In the genomic region with DNA sequence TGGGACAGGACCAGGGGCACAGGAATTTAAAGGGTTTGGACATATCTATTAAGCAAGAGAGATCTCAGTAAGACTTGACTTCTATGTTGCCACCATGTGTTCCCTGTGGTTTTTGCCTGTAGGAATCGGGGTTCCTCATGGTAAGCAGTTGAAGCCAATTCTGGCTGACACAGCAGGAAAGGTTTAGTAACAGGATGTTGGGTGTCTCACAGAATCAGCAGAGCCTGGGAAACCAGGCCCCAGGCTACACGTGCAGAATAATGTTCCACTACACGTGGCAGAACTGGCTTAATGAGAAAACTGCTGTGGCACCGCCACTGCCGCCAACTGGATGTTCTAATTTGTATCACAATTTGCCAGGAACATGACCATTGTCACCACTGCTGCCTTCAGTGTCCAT, we compare ENCODE assay signal across 10 cellular contexts.
DNase-seq lines count a peak whose midpoint lies in the region; ATAC-seq and TF ChIP-seq lines count a peak whose summit lies in the region.
"Had no signal": no experiment of that assay in that cellular context is flagged by ENCODE, and none has a peak within 500 bp of the region (broad histone marks: within the 10 kb centered on the region; RNA-seq: fewer than 3 reads in every experiment).

No MANE protein-coding gene starts in this region.

- peak; percentile 15 for DNase-seq in stimulated activated CD4-positive, alpha-beta T cell treated with anti-CD3 and anti-CD28 coated beads, Interleukin-1b, Interleukin-23, amount 100 ng/mL, for 48 hours
- DNase-seq in stimulated activated CD4-positive, alpha-beta T cell treated with anti-CD3 and anti-CD28 coated beads, Interleukin-2, amount 100 ng/mL, for 24 hours, result no peak
- DNase-seq in epithelial cell of esophagus (ENCODE audit: low read depth), result peak; percentile 88
- DNase-seq in lung microvascular endothelial cell (ENCODE audit: low read depth in 2 of 2), result peak; percentile 19 to 87
- no peak for DNase-seq in HPDE6-E6E7 (ENCODE audit: extremely low spot score)
- DNase-seq: ACHN, NCI-H187 treated with DMSO at 0.1 percent for 48 hours had no signal

- H3K4me3 ChIP-seq in epithelial cell of esophagus (ENCODE audit: low read length), result no peak overlapping the region

- TF ChIP-seq CTCF in epithelial cell of esophagus (IDR thresholded peaks at IDR 0.05; ENCODE audit: insufficient read depth, low read depth, low read length, missing control alignments), result no peak

- ATAC-seq in HG02981 (IDR thresholded peaks at IDR 0.05; ENCODE audit: unreplicated experiment), result no peak
- no peak for ATAC-seq in HG02759 (IDR thresholded peaks at IDR 0.05; ENCODE audit: unreplicated experiment)
- no peak for ATAC-seq in GM18870 (IDR thresholded peaks at IDR 0.05; ENCODE audit: unreplicated experiment)

Comparison
In these comparisons a context has a peak if more than half of its experiments do, and no peak if none do; other contexts are left out.
1. DNase-seq: peak in stimulated activated CD4-positive, alpha-beta T cell treated with anti-CD3 and anti-CD28 coated beads, Interleukin-1b, Interleukin-23, amount 100 ng/mL, for 48 hours (single experiment), epithelial cell of esophagus (single experiment) and lung microvascular endothelial cell (2 of 2); none in stimulated activated CD4-positive, alpha-beta T cell treated with anti-CD3 and anti-CD28 coated beads, Interleukin-2, amount 100 ng/mL, for 24 hours (0 of 2) and HPDE6-E6E7 (single experiment).